In the genomic region with DNA sequence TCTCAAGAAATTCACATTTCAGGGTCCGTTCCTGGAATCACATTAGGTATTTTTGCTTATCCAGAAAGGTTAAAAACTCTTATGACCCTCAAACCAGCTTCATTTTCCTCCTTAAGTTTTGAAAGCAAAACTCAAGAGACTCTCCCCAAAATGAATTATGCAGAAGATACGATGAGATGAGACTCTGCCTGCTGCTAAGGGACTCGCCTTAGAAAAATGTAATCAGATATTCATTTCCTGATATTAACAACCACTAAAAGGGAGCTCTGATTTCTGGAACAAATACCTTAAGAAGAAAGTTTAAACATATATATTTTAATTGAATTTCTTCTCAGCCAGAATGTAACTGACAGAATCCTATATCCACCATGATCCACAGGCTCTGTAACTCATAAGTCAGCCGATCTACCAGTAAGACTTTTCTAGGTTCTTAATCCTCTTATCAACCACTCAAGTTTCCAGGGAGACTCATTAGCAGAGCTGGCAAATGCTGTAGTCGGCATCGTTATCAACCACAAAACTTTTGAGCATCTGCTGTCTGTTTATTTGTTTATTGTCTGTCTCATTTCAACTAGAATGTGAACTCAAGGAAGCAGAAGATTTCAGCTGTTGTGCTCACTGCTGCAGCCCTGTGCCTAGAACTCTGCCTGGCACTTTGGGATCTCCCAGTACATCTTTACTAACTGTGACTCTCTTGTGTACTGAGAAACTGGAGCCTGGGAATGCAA, we compare ENCODE assay signal across 1 cellular context.
TF ChIP-seq lines count a peak whose summit lies in the region.

No MANE protein-coding gene starts in this region.

TF ChIP-seq in IMR-90, 13 proteins besides CTCF, POLR2A, EP300 and RAD21:
- TF ChIP-seq ELK1 (IDR thresholded peaks at IDR 0.05; ENCODE audit: borderline replicate concordance, low read depth, low read length) (no peak), SMC3 (IDR thresholded peaks at IDR 0.05; ENCODE audit: low read depth, low read length) (no peak), FOS (IDR thresholded peaks at IDR 0.05; ENCODE audit: low read depth, low read length) (no peak), MAZ (IDR thresholded peaks at IDR 0.05; ENCODE audit: borderline replicate concordance, low read depth, low read length) (no peak), MAFK (IDR thresholded peaks at IDR 0.05; ENCODE audit: low read depth, low read length) (no peak; the same call in 1 of the 2 replicates), BHLHE40 (IDR thresholded peaks at IDR 0.05; ENCODE audit: low read depth, low read length) (no peak), CEBPB (IDR thresholded peaks at IDR 0.05; ENCODE audit: low read depth, low read length) (no peak), NFE2L2 (IDR thresholded peaks at IDR 0.05; ENCODE audit: low read depth, low read length) (no peak), MXI1 (IDR thresholded peaks at IDR 0.05; ENCODE audit: borderline replicate concordance, low read depth, low read length) (no peak), RFX5 (IDR thresholded peaks at IDR 0.05; ENCODE audit: low read depth, low read length) (no peak), RCOR1 (IDR thresholded peaks at IDR 0.05; ENCODE audit: insufficient replicate concordance, low read length) (no peak), CHD1 (IDR thresholded peaks at IDR 0.05; ENCODE audit: low read depth, low read length) (no peak)
- TF ChIP-seq, protein P1, sequence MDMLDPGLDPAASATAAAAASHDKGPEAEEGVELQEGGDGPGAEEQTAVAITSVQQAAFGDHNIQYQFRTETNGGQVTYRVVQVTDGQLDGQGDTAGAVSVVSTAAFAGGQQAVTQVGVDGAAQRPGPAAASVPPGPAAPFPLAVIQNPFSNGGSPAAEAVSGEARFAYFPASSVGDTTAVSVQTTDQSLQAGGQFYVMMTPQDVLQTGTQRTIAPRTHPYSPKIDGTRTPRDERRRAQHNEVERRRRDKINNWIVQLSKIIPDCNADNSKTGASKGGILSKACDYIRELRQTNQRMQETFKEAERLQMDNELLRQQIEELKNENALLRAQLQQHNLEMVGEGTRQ (IDR thresholded peaks at IDR 0.05; ENCODE audit: low read depth, low read length): no peak
